10 cellular contexts compared by ENCODE assay signal in the genomic region with DNA sequence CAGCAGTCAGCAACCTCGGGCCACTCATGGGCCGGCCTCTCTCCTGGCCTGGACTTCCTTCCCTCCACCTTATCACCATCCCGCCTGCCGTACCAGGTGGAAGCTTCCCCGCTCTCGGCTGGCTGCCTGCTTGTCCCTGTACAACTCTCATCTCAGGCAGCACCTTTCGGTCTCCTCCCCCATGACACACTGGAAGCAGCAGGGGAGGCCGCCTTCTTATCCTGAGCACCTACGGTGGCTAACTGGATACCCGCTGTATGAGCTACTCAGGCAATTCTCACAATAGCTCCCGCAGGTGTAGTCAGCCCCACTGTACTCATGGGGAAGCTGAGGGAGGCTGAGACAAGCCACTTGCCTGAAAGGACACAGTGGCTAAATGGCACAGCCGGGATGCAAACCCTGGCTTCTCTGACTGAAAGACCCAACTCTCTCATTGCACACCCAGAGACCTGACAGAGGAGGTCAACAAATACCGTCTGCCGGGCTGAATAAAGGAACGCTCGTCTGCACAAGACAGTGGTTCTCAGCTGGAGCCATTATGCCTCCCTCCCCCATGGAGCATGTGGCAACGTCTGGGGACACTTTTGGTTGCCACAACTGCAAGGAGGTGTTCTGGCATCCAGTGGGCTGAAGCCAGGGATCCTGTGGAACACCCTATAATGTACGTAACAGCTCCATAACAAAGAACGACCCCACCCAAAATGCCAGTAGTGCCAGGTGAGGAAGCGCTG. TPM values are rescaled to one million over a fixed set of nuclear protein-coding genes. Genes with fewer than 3 reads are reported as not detected.
DNase-seq lines count a peak whose midpoint lies in the region; ATAC-seq, FAIRE-seq and TF ChIP-seq lines count a peak whose summit lies in the region.
"Had no signal": no experiment of that assay in that cellular context is flagged by ENCODE, and none has a peak within 500 bp of the region (broad histone marks: within the 10 kb centered on the region; RNA-seq: fewer than 3 reads in every experiment).

No MANE protein-coding gene starts in this region.

- H3K4me1 ChIP-seq in NT2/D1 (ENCODE audit: insufficient read depth, insufficient read length) (no peaks in the 10 kb centered on the region), neural progenitor cell (peaks cover 8% of the 10 kb centered on the region)
- H3K4me1 ChIP-seq: body of pancreas had no signal

- H3K4me2 ChIP-seq in neural progenitor cell, result no peak overlapping the region

- H3K27me3 ChIP-seq in NT2/D1 (ENCODE audit: insufficient read depth, insufficient read length) (no peaks in the 10 kb centered on the region), neural progenitor cell (no peaks in the 10 kb centered on the region)
- H3K27me3 ChIP-seq: body of pancreas had no signal

- no peak overlapping the region for H2AFZ ChIP-seq in neural progenitor cell (replicated peaks)

- no peak for TF ChIP-seq POLR2A in GM12891 (IDR thresholded peaks at IDR 0.05; ENCODE audit: low read depth, low read length)

- ATAC-seq in activated naive CD8-positive, alpha-beta T cell treated with anti-CD3 and anti-CD28 coated beads, Interleukin-2, amount 50 U/mL, for 24 hours, result no peak
- ATAC-seq in HG02798 (IDR thresholded peaks at IDR 0.05; ENCODE audit: poor library complexity, unreplicated experiment), result no peak
- no peak for ATAC-seq in GM21737 (IDR thresholded peaks at IDR 0.05; ENCODE audit: unreplicated experiment)
- ATAC-seq in HG02852 (IDR thresholded peaks at IDR 0.05; ENCODE audit: unreplicated experiment), result no peak
- ATAC-seq: body of pancreas had no signal

- H3K9me3 ChIP-seq in NT2/D1 (ENCODE audit: insufficient read depth, low read length), result no peaks in the 10 kb centered on the region
- H3K9me3 ChIP-seq in neural progenitor cell (ENCODE audit: low read depth), result no peaks in the 10 kb centered on the region
- H3K9me3 ChIP-seq: body of pancreas had no signal

- no peak overlapping the region for H3K4me3 ChIP-seq in NT2/D1 (ENCODE audit: insufficient read length, low read depth)
- H3K4me3 ChIP-seq in neural progenitor cell, result no peak overlapping the region
- H3K4me3 ChIP-seq: body of pancreas had no signal

- DNase-seq in GM12891 (ENCODE audit: insufficient read length, low spot score), result no peak
- no peak for DNase-seq in NT2/D1 (ENCODE audit: low read depth, low spot score)
- DNase-seq in activated naive CD8-positive, alpha-beta T cell treated with anti-CD3 and anti-CD28 coated beads, Interleukin-2, amount 50 U/mL, for 24 hours, result peak; percentile 32
- DNase-seq in neural progenitor cell (ENCODE audit: low spot score), result peak; percentile 28
- no peak for DNase-seq in amniotic stem cell (lab: John Stamatoyannopoulos, UW)

- H3K4me3 Mint-ChIP-seq in activated naive CD8-positive, alpha-beta T cell treated with anti-CD3 and anti-CD28 coated beads, Interleukin-2, amount 50 U/mL, for 24 hours, result peak overlapping the region; percentile 77
- no peak overlapping the region for H3K4me3 Mint-ChIP-seq in neural progenitor cell

- no peak overlapping the region for H3K27ac ChIP-seq in neural progenitor cell

- no peaks in the 10 kb centered on the region for H3K79me2 ChIP-seq in neural progenitor cell (ENCODE audit: low read depth)

- peaks cover 9% of the 10 kb centered on the region for H3F3A ChIP-seq in neural progenitor cell (ENCODE audit: low read depth)

- peaks cover 20% of the 10 kb centered on the region for H3K36me3 Mint-ChIP-seq in activated naive CD8-positive, alpha-beta T cell treated with anti-CD3 and anti-CD28 coated beads, Interleukin-2, amount 50 U/mL, for 24 hours (ENCODE audit: low read depth)
- peaks cover 4% of the 10 kb centered on the region for H3K36me3 Mint-ChIP-seq in neural progenitor cell

- H3K9ac ChIP-seq in NT2/D1 (ENCODE audit: insufficient read length, low read depth) (peak overlapping the region; percentile 21), neural progenitor cell (no peak overlapping the region)

- no peaks in the 10 kb centered on the region for H4K20me1 ChIP-seq in neural progenitor cell (ENCODE audit: low read depth)

- peaks cover 1% of the 10 kb centered on the region for H3K27me3 Mint-ChIP-seq in activated naive CD8-positive, alpha-beta T cell treated with anti-CD3 and anti-CD28 coated beads, Interleukin-2, amount 50 U/mL, for 24 hours
- H3K27me3 Mint-ChIP-seq in neural progenitor cell (ENCODE audit: insufficient read depth, low read depth), result peaks cover 3% of the 10 kb centered on the region

- FAIRE-seq in GM12891 (lab: Jason Lieb, UNC), result peak; percentile 38

- H3K9me3 Mint-ChIP-seq in activated naive CD8-positive, alpha-beta T cell treated with anti-CD3 and anti-CD28 coated beads, Interleukin-2, amount 50 U/mL, for 24 hours, result no peaks in the 10 kb centered on the region
- H3K9me3 Mint-ChIP-seq in neural progenitor cell, result peaks cover 7% of the 10 kb centered on the region

- TF ChIP-seq CTCF in neural progenitor cell (IDR thresholded peaks at IDR 0.05), result no peak

- peaks cover 98% of the 10 kb centered on the region for H3K4me1 Mint-ChIP-seq in activated naive CD8-positive, alpha-beta T cell treated with anti-CD3 and anti-CD28 coated beads, Interleukin-2, amount 50 U/mL, for 24 hours
- H3K4me1 Mint-ChIP-seq in neural progenitor cell, result peaks cover 31% of the 10 kb centered on the region

- peak overlapping the region; percentile 95 for H3K27ac Mint-ChIP-seq in activated naive CD8-positive, alpha-beta T cell treated with anti-CD3 and anti-CD28 coated beads, Interleukin-2, amount 50 U/mL, for 24 hours
- H3K27ac Mint-ChIP-seq in neural progenitor cell, result no peak overlapping the region

- H3K36me3 ChIP-seq in NT2/D1 (ENCODE audit: insufficient read depth, insufficient read length, low read length) (no peaks in the 10 kb centered on the region), neural progenitor cell (no peaks in the 10 kb centered on the region)

TF ChIP-seq in GM12891, 5 proteins besides CTCF, POLR2A, EP300 and RAD21:
- TF ChIP-seq POU2F2 (IDR thresholded peaks at IDR 0.05; ENCODE audit: low read depth, low read length) (no peak), PAX5 (IDR thresholded peaks at IDR 0.05; ENCODE audit: insufficient read depth, low read length, severe bottlenecking) (no peak), SPI1 (IDR thresholded peaks at IDR 0.05; ENCODE audit: low read depth, low read length) (no peak), TAF1 (IDR thresholded peaks at IDR 0.05; ENCODE audit: low read depth, low read length) (no peak), POLR2AphosphoS5 (IDR thresholded peaks at IDR 0.05; ENCODE audit: low read depth, low read length) (peak; percentile 17; the same call in 1 of the 2 replicates)

RNA-seq across cellular contexts. Expression of a gene that starts 9.6 kb away (rescaled TPM):
- 42.9 TPM for polyA plus RNA-seq in GM12891 (2012; ENCODE audit: low read depth, missing spikeins)
- total RNA-seq in neural progenitor cell (ENCODE audit: low replicate concordance), result 4.4 and 10.5 TPM in 2 replicates

RNA-seq across cellular contexts. Expression of a gene that starts 15.5 kb away (rescaled TPM):
- polyA plus RNA-seq in GM12891 (2012; ENCODE audit: low read depth, missing spikeins), result not detected
- not detected in 2 replicates for total RNA-seq in neural progenitor cell (ENCODE audit: low replicate concordance)
- total RNA-seq: body of pancreas, RPMI7951 had no signal

Comparison
In these comparisons a context has a peak if more than half of its experiments do, and no peak if none do; other contexts are left out.
1. DNase-seq: peak in activated naive CD8-positive, alpha-beta T cell treated with anti-CD3 and anti-CD28 coated beads, Interleukin-2, amount 50 U/mL, for 24 hours (single experiment) and neural progenitor cell (single experiment); none in GM12891 (single experiment), NT2/D1 (single experiment) and amniotic stem cell (single experiment).